17 cellular contexts compared by ENCODE assay signal in genomic region chr5:111563041-111563822, GRCh38. TPM values are rescaled to one million over a fixed set of nuclear protein-coding genes. Genes with fewer than 3 reads are reported as not detected.
DNase-seq lines count a peak whose midpoint lies in the region; ATAC-seq, FAIRE-seq and TF ChIP-seq lines count a peak whose summit lies in the region.
"Had no signal": no experiment of that assay in that cellular context is flagged by ENCODE, and none has a peak within 500 bp of the region (broad histone marks: within the 10 kb centered on the region; RNA-seq: fewer than 3 reads in every experiment).

No MANE protein-coding gene starts in this region.

- H3K36me3 Mint-ChIP-seq in MCF 10A (ENCODE audit: insufficient read depth, unreplicated experiment): no peaks in the 10 kb centered on the region

- H3K4me1 Mint-ChIP-seq in MCF 10A (ENCODE audit: insufficient read depth, unreplicated experiment): no peaks in the 10 kb centered on the region
- H3K4me1 Mint-ChIP-seq: activated CD4-positive, alpha-beta T cell treated with anti-CD3 and anti-CD28 coated beads for 36 hours had no signal

- H2AFZ ChIP-seq in endothelial cell of umbilical vein (ENCODE audit: low read depth, low read length): no peak overlapping the region

- peak; percentile 89 for TF ChIP-seq POLR2A in endothelial cell of umbilical vein (IDR thresholded peaks at IDR 0.05; ENCODE audit: low read depth, low read length)

- no peak overlapping the region for H3K27ac Mint-ChIP-seq in MCF 10A (ENCODE audit: low read depth, unreplicated experiment)
- H3K27ac Mint-ChIP-seq: activated CD4-positive, alpha-beta T cell treated with anti-CD3 and anti-CD28 coated beads for 36 hours had no signal

- TF ChIP-seq CTCF in AG10803 (conservative IDR thresholded peaks at IDR 0.05; ENCODE audit: low read length): no peak
- TF ChIP-seq CTCF in endothelial cell of umbilical vein (IDR thresholded peaks at IDR 0.05; ENCODE audit: extremely low read depth in 1 of 2, insufficient read depth in 1 of 2, low read depth in 1 of 2, low read length in 2 of 2): no peak
- no peak for TF ChIP-seq CTCF in left lung (IDR thresholded peaks at IDR 0.05)
- no peak for TF ChIP-seq CTCF in A673 (conservative IDR thresholded peaks at IDR 0.05; ENCODE audit: low read depth, low read length)
- no peak for TF ChIP-seq CTCF in MCF 10A (IDR thresholded peaks at IDR 0.05; ENCODE audit: unreplicated experiment)

- H3K27me3 Mint-ChIP-seq in MCF 10A (ENCODE audit: insufficient read depth, unreplicated experiment): no peaks in the 10 kb centered on the region

- no peaks in the 10 kb centered on the region for H3K79me2 ChIP-seq in endothelial cell of umbilical vein (ENCODE audit: control insufficient read depth, insufficient read depth, low read length)

- H3K4me1 ChIP-seq in endothelial cell of umbilical vein (ENCODE audit: control insufficient read depth, extremely low read depth, insufficient read depth, low read length) (peaks cover 50% of the 10 kb centered on the region), left lung (no peaks in the 10 kb centered on the region), A673 (ENCODE audit: insufficient read depth, low read length, poor library complexity, severe bottlenecking) (no peaks in the 10 kb centered on the region), aorta (ENCODE audit: control insufficient read depth in 1 of 2, insufficient read depth in 2 of 2, low read length in 2 of 2) (no peaks in the 10 kb centered on the region)
- H3K4me1 ChIP-seq: colonic mucosa had no signal

- H4K20me1 ChIP-seq in endothelial cell of umbilical vein (replicated peaks; ENCODE audit: control insufficient read depth, extremely low read depth, insufficient read depth, low read length): no peaks in the 10 kb centered on the region

- peak overlapping the region; percentile 26 for H3K4me2 ChIP-seq in endothelial cell of umbilical vein (ENCODE audit: insufficient read depth, low read length)

- intact Hi-C loops in endothelial cell of umbilical vein (cut with micrococcal nuclease) (loop anchor here (1.0 kb wide), 8 partner anchors 12 to 194 kb away; partner anchors contain the start of genes NREP and STARD4), left lung (cut with DNase I) (no loop called here), A673 (cut with micrococcal nuclease; ENCODE audit: unreplicated experiment) (no loop called here), aorta (cut with DNase I) (no loop called here), MCF 10A (cut with micrococcal nuclease) (no loop called here)

- no TSS peak for BruUV-seq in endothelial cell of umbilical vein (replicated peaks; lab: Mats Ljungman, UMichigan)
- no TSS peak for BruUV-seq in A673 (replicated peaks; lab: Mats Ljungman, UMichigan)
- BruUV-seq in MCF 10A (replicated peaks; lab: Mats Ljungman, UMichigan): no TSS peak

- no peaks in the 10 kb centered on the region for H3K9me1 ChIP-seq in endothelial cell of umbilical vein (replicated peaks; ENCODE audit: control insufficient read depth, extremely low read depth, insufficient read depth, low read length)

- no peak overlapping the region for H3K4me3 Mint-ChIP-seq in MCF 10A (ENCODE audit: unreplicated experiment)
- H3K4me3 Mint-ChIP-seq: activated CD4-positive, alpha-beta T cell treated with anti-CD3 and anti-CD28 coated beads for 36 hours had no signal

- peak; percentile 95 for FAIRE-seq in endothelial cell of umbilical vein (lab: Jason Lieb, UNC)

- dilution Hi-C loops in endothelial cell of umbilical vein (cut with MboI; ENCODE audit: extremely low pct_ligation_motif_present, low sequenced_read_pairs): no loop called here

- H3K36me3 ChIP-seq in endothelial cell of umbilical vein (ENCODE audit: control insufficient read depth in 2 of 2, extremely low read depth in 1 of 2, insufficient read depth in 2 of 2, low read length in 2 of 2): no peaks in the 10 kb centered on the region
- no peaks in the 10 kb centered on the region for H3K36me3 ChIP-seq in left lung
- H3K36me3 ChIP-seq in A673 (ENCODE audit: insufficient read depth, low read length, poor library complexity, severe bottlenecking): no peaks in the 10 kb centered on the region
- no peaks in the 10 kb centered on the region for H3K36me3 ChIP-seq in aorta (ENCODE audit: control insufficient read depth in 1 of 2, insufficient read depth in 2 of 2, low read length in 1 of 2)
- H3K36me3 ChIP-seq: colonic mucosa had no signal

- POLR2A ChIA-PET in endothelial cell of umbilical vein (lab: Charles Lee): interaction anchor here (1.4 to 2.7 kb wide), 4 partner anchors 12 to 194 kb away, joined by 4 to 33 read pairs (median 10); partner anchors contain the start of gene NREP
- POLR2A ChIA-PET in A673 (lab: Charles Lee; ENCODE audit: low non-redundant PET): interaction anchor here (0.6 kb wide), 1 partner anchor 574 kb away, joined by 10 read pairs; no protein-coding TSS in a partner anchor
- POLR2A ChIA-PET in MCF 10A (lab: Yijun Ruan, JAX): interaction anchor here (0.5 kb wide), 1 partner anchor 15 kb away, joined by 3 read pairs; no protein-coding TSS in a partner anchor

- H3K9me3 ChIP-seq in endothelial cell of umbilical vein (replicated peaks; ENCODE audit: control insufficient read depth, insufficient read depth, low read length) (no peaks in the 10 kb centered on the region), left lung (no peaks in the 10 kb centered on the region), A673 (ENCODE audit: low read depth, low read length, poor library complexity, severe bottlenecking) (no peaks in the 10 kb centered on the region), aorta (ENCODE audit: control insufficient read depth, low read length) (peaks cover 2% of the 10 kb centered on the region)
- H3K9me3 ChIP-seq: colonic mucosa had no signal

- no peak overlapping the region for H3K4me3 ChIP-seq in AG10803 (ENCODE audit: low read length)
- H3K4me3 ChIP-seq in endothelial cell of umbilical vein (replicated peaks in 1 of 3; ENCODE audit: insufficient read depth in 1 of 3, low read depth in 1 of 3, low read length in 3 of 3): peak overlapping the region in 1 of 3 experiments; percentile 0
- H3K4me3 ChIP-seq in left lung: no peak overlapping the region
- no peak overlapping the region for H3K4me3 ChIP-seq in A673 (ENCODE audit: low read depth, low read length, poor library complexity, severe bottlenecking)
- no peak overlapping the region for H3K4me3 ChIP-seq in aorta (ENCODE audit: low read length in 2 of 2)
- H3K4me3 ChIP-seq: colonic mucosa had no signal

- peak; percentile 52 for DNase-seq in AG10803 (ENCODE audit: low read depth)
- DNase-seq in M059J (ENCODE audit: low read depth): peak; percentile 96
- peak; percentile 100 for DNase-seq in endothelial cell of umbilical vein (ENCODE audit: low read depth, low spot score)
- no peak for DNase-seq in left lung
- no peak for DNase-seq in A673 (ENCODE audit: low spot score)
- DNase-seq in aorta: no peak
- DNase-seq in MCF 10A (ENCODE audit: unreplicated experiment): no peak
- no peak for DNase-seq in retina
- DNase-seq: activated CD4-positive, alpha-beta T cell treated with anti-CD3 and anti-CD28 coated beads for 36 hours; activated effector memory CD4-positive, alpha-beta T cell treated with Interleukin-2 at 50 U/mL for 16 hours; colonic mucosa; glutamatergic neuron; midbrain; NCI-H1048; NCI-H82 had no signal

- peak overlapping the region; percentile 99 for H3K27ac ChIP-seq in endothelial cell of umbilical vein (ENCODE audit: insufficient read depth, low read depth, low read length)
- H3K27ac ChIP-seq in left lung: no peak overlapping the region
- no peak overlapping the region for H3K27ac ChIP-seq in A673 (ENCODE audit: low read depth, low read length, poor library complexity, severe bottlenecking)
- H3K27ac ChIP-seq in aorta (ENCODE audit: low read depth in 1 of 2, low read length in 2 of 2): no peak overlapping the region
- H3K27ac ChIP-seq: C4-2B, colonic mucosa, HL-60 had no signal

- peak overlapping the region; percentile 82 for H3K9ac ChIP-seq in endothelial cell of umbilical vein (replicated peaks; ENCODE audit: extremely low read depth, insufficient read depth, low read length)

- no peaks in the 10 kb centered on the region for H3K27me3 ChIP-seq in endothelial cell of umbilical vein (ENCODE audit: control insufficient read depth in 2 of 2, insufficient read depth in 2 of 2, low read length in 2 of 2)
- H3K27me3 ChIP-seq in left lung: no peaks in the 10 kb centered on the region
- H3K27me3 ChIP-seq in A673 (replicated peaks; ENCODE audit: insufficient read depth, low read depth, low read length, poor library complexity): no peaks in the 10 kb centered on the region
- H3K27me3 ChIP-seq in aorta (ENCODE audit: control insufficient read depth in 1 of 2, insufficient read depth in 2 of 2, low read length in 1 of 2): no peaks in the 10 kb centered on the region
- H3K27me3 ChIP-seq: colonic mucosa had no signal

- WGBS in aorta, 2 donors: 39 to 41% methylated on average over 6 of the region's 6 CpGs

- CTCF ChIA-PET in endothelial cell of umbilical vein (lab: Charles Lee) (interaction anchor here (0.5 to 4.1 kb wide), 9 partner anchors 11 to 598 kb away, joined by 3 to 116 read pairs (median 6); no protein-coding TSS in a partner anchor), A673 (lab: Charles Lee) (interaction anchor here (1.6 kb wide), 1 partner anchor 12 kb away, joined by 4 read pairs; no protein-coding TSS in a partner anchor), MCF 10A (lab: Yijun Ruan, JAX) (interaction anchor here (0.8 to 2.3 kb wide), 3 partner anchors 10 to 108 kb away, joined by 3 to 7 read pairs (median 6); no protein-coding TSS in a partner anchor)

- H3K9me3 Mint-ChIP-seq in MCF 10A (ENCODE audit: unreplicated experiment): no peaks in the 10 kb centered on the region

- ATAC-seq in left lung (peak; percentile 15), aorta (ENCODE audit: low FRiP score) (no peak)
- ATAC-seq: activated CD4-positive, alpha-beta T cell treated with anti-CD3 and anti-CD28 coated beads for 36 hours had no signal

TF ChIP-seq in endothelial cell of umbilical vein, 7 proteins besides CTCF, POLR2A, EP300 and RAD21 (continues in another document):
- TF ChIP-seq POLR2AphosphoS5 (IDR thresholded peaks at IDR 0.05; ENCODE audit: insufficient read depth, low read depth, low read length): peak; percentile 97
- TF ChIP-seq FOS (IDR thresholded peaks at IDR 0.05; ENCODE audit: borderline replicate concordance, insufficient read depth, low read length): peak; percentile 88

RNA-seq across cellular contexts. Expression of gene STARD4, which starts 50.9 kb away (rescaled TPM):
- total RNA-seq in M059J (2014; rRNA removed; shearing (Covaris generic)): 38.5 and 56.4 TPM in 2 replicates
- total RNA-seq in endothelial cell of umbilical vein (77.1 and 87.8 TPM in 2 replicates), left lung (10 to 100 TPM; 39.6 to 68.2 TPM), A673 (2021) (37.7 and 43.4 TPM in 2 replicates), aorta (10 to 100 TPM; 13.6 to 16.8 TPM), MCF 10A (2022) (31.1 and 33.1 TPM in 2 replicates)
- polyA plus RNA-seq in endothelial cell of umbilical vein (21.4 and 33.6 TPM in 2 replicates), aorta (1 to 10 TPM; 2.3 to 7.5 TPM)
- 27.3 and 31.1 TPM in 2 replicates for polyA plus RNA-seq in endothelial cell of umbilical vein (2011; cell fraction: cytosol; rRNA removed)
- 78.7 and 99.1 TPM in 2 replicates for polyA plus RNA-seq in endothelial cell of umbilical vein (2011; cell fraction: nucleus; rRNA removed)
- polyA plus RNA-seq in endothelial cell of umbilical vein (2012): 50.3 and 51.5 TPM in 2 replicates
- polyA minus RNA-seq in endothelial cell of umbilical vein: 57.6 and 73.6 TPM in 2 replicates
- polyA minus RNA-seq in endothelial cell of umbilical vein (2011; cell fraction: cytosol; rRNA and poly(A)+ RNA removed): 12.3 TPM
- polyA minus RNA-seq in endothelial cell of umbilical vein (2011; cell fraction: nucleus; rRNA and poly(A)+ RNA removed): 63.8 and 122 TPM in 2 replicates

Comparison
In these comparisons a context has a peak if more than half of its experiments do, and no peak if none do; other contexts are left out.
1. DNase-seq: peak in AG10803 (single experiment), M059J (single experiment) and endothelial cell of umbilical vein (single experiment); none in left lung (0 of 2), A673 (single experiment), aorta (0 of 2), MCF 10A (single experiment) and retina (single experiment).